In the genomic region with DNA sequence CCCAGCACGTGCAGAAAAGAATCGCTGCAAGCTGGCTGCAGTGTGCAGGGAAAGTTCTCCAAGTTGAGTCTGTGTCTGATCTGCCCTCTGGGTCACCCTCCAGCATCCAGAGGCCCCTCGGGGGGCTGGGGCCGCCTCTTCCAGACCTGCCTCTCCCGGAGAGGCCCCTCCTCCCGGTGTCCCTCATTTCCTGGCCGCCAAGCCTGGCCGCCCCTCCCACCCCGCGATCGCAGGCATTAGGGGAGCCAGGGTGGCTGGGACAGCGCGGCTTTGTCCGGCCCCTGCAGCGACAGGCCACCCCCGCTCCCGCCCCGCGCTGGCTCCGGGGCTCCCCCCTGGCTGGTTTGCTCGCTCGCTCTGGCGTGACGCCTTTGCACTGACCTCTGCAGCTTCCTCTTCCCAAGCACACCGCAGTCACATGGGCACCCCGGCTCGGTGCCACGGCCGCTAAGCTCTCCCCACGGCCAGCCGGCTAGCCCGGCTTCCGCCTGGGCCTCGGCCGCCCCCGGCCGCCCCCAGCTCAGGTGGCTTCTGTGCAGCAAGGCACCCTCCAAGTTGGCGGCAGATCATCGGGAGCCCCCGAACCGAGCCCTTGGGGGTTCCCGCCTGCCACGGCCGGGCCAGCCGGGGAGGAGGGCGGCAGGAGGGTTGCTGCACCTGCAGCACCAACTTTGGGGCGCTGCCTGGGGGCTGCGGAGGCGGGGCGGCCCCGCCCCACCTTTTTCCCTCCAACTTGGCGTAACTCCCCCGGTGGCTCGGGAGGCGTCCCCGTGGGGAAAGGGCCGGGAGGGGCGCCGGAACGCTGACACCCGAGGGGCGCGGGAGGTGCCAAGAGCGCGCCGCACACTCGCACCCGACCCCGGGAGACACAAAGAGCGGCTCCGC, we compare ENCODE assay signal across 8 cellular contexts. TPM values are rescaled to one million over a fixed set of nuclear protein-coding genes. Genes with fewer than 3 reads are reported as not detected.
DNase-seq lines count a peak whose midpoint lies in the region; ATAC-seq and TF ChIP-seq lines count a peak whose summit lies in the region.

No MANE protein-coding gene starts in this region.

- peaks cover 24% of the 10 kb centered on the region for H3K27me3 Mint-ChIP-seq in endodermal cell (ENCODE audit: insufficient read depth)
- H3K27me3 Mint-ChIP-seq in stimulated activated memory B cell treated with anti-CD40 and anti-IgM and Interleukin-4, amounts not matched to agents 10 μg/mL and 1 μg/mL and 100 μg/mL, for 72 hours = no peaks in the 10 kb centered on the region

- no peak for TF ChIP-seq CTCF in BE2C (IDR thresholded peaks at IDR 0.05; ENCODE audit: low read depth, low read length)
- no peak for TF ChIP-seq CTCF in endodermal cell (conservative IDR thresholded peaks at IDR 0.05)

- H3K9me3 ChIP-seq in BE2C (no peaks in the 10 kb centered on the region), endodermal cell (ENCODE audit: control insufficient read depth, low read length) (no peaks in the 10 kb centered on the region)

- H3K27me3 ChIP-seq in BE2C (no peaks in the 10 kb centered on the region), endodermal cell (ENCODE audit: control insufficient read depth, insufficient read depth, low read length, poor library complexity, severe bottlenecking) (peaks cover 18% of the 10 kb centered on the region)

- H3K36me3 ChIP-seq in BE2C (peaks cover 8% of the 10 kb centered on the region), endodermal cell (ENCODE audit: control insufficient read depth, insufficient read depth, low read length) (peaks cover 41% of the 10 kb centered on the region)

- H3K4me1 ChIP-seq in BE2C = peaks cover 4% of the 10 kb centered on the region; the same call in 1 of the 2 replicates
- peaks cover 5% of the 10 kb centered on the region for H3K4me1 ChIP-seq in endodermal cell (ENCODE audit: control insufficient read depth, insufficient read depth, low read length)

- no peak overlapping the region for H3K9ac ChIP-seq in endodermal cell (ENCODE audit: extremely low read depth, low read length, poor library complexity, severe bottlenecking)

- no peak overlapping the region for H3K27ac Mint-ChIP-seq in endodermal cell
- peak overlapping the region; percentile 96 for H3K27ac Mint-ChIP-seq in stimulated activated memory B cell treated with anti-CD40 and anti-IgM and Interleukin-4, amounts not matched to agents 10 μg/mL and 1 μg/mL and 100 μg/mL, for 72 hours

- 38 to 39% methylated on average over 8 to 71 of the region's 71 CpGs for WGBS in endodermal cell (ENCODE audit: insufficient coverage in 1 of 2, insufficient read length in 1 of 2), 2 experiments

- peak overlapping the region; percentile 87 for H3K27ac ChIP-seq in endodermal cell (ENCODE audit: low read depth, low read length)

- DNase-seq in BE2C (peak; percentile 71), NCI-H510A (lab: John Stamatoyannopoulos, UW) (peak; percentile 34), endodermal cell (peak; percentile 87), mesenteric fat pad (ENCODE audit: low spot score) (peak; percentile 96)
- peak; percentile 64 to 73 for DNase-seq in activated CD4-positive, alpha-beta T cell treated with anti-CD3 and anti-CD28 coated beads, Interleukin-2, amount 50 U/mL, for 48 hours

- no peaks in the 10 kb centered on the region for H3K9me3 Mint-ChIP-seq in endodermal cell
- no peaks in the 10 kb centered on the region for H3K9me3 Mint-ChIP-seq in stimulated activated memory B cell treated with anti-CD40 and anti-IgM and Interleukin-4, amounts not matched to agents 10 μg/mL and 1 μg/mL and 100 μg/mL, for 72 hours

- ATAC-seq in GM18907 (IDR thresholded peaks at IDR 0.05; ENCODE audit: unreplicated experiment) (peak; percentile 69), HG03095 (IDR thresholded peaks at IDR 0.05; ENCODE audit: unreplicated experiment) (peak; percentile 56)
- ATAC-seq in stimulated activated memory B cell treated with anti-CD40 and anti-IgM and Interleukin-4, amounts not matched to agents 10 μg/mL and 1 μg/mL and 100 μg/mL, for 72 hours = peak; percentile 83

- H3K4me3 ChIP-seq in BE2C (ENCODE audit: low read depth, low read length) = peak overlapping the region; percentile 66
- no peak overlapping the region for H3K4me3 ChIP-seq in endodermal cell (ENCODE audit: low read length)

- H3K4me3 Mint-ChIP-seq in endodermal cell = peak overlapping the region; percentile 38
- H3K4me3 Mint-ChIP-seq in stimulated activated memory B cell treated with anti-CD40 and anti-IgM and Interleukin-4, amounts not matched to agents 10 μg/mL and 1 μg/mL and 100 μg/mL, for 72 hours = peak overlapping the region; percentile 93

- H3K4me1 Mint-ChIP-seq in endodermal cell = peaks cover 27% of the 10 kb centered on the region
- peaks cover 60% of the 10 kb centered on the region for H3K4me1 Mint-ChIP-seq in stimulated activated memory B cell treated with anti-CD40 and anti-IgM and Interleukin-4, amounts not matched to agents 10 μg/mL and 1 μg/mL and 100 μg/mL, for 72 hours

- H3K36me3 Mint-ChIP-seq in endodermal cell (ENCODE audit: low read depth) = peaks cover 41% of the 10 kb centered on the region
- peaks cover 14% of the 10 kb centered on the region for H3K36me3 Mint-ChIP-seq in stimulated activated memory B cell treated with anti-CD40 and anti-IgM and Interleukin-4, amounts not matched to agents 10 μg/mL and 1 μg/mL and 100 μg/mL, for 72 hours

RNA-seq across cellular contexts. Expression of gene KDM2B, which starts 43.7 kb away (rescaled TPM):
- polyA plus RNA-seq in BE2C (2012; ENCODE audit: insufficient read depth, insufficient read length, low read depth) = 53.2 TPM
- 100 to 1,000 TPM; 103 to 125 TPM for total RNA-seq in endodermal cell
- 64.7 TPM for polyA plus RNA-seq in endodermal cell (2013, experiment 1 of 2)
- 60.8 TPM for polyA plus RNA-seq in endodermal cell (2013, experiment 2 of 2)
- 17.2 TPM for total RNA-seq in mesenteric fat pad

Comparison
In these comparisons a context has a peak if more than half of its experiments do, and no peak if none do; other contexts are left out.
1. DNase-seq: peak in every context shown above with its lines; median percentile 96 in mesenteric fat pad; 87 in endodermal cell; 71 in BE2C; 68 in activated CD4-positive, alpha-beta T cell treated with anti-CD3 and anti-CD28 coated beads, Interleukin-2, amount 50 U/mL, for 48 hours; 34 in NCI-H510A.